ENCODE assay signal across 8 cellular contexts in genomic region chr13:91017669-91018053, GRCh38.
A peak's percentile ranks its signal among the peaks of the same experiment; 100 is the strongest.
DNase-seq lines count a peak whose midpoint lies in the region; ATAC-seq and TF ChIP-seq lines count a peak whose summit lies in the region.

No MANE protein-coding gene starts in this region.

- peaks cover 13% of the 10 kb centered on the region for H3K4me1 Mint-ChIP-seq in nephron progenitor cell

- H3K27me3 ChIP-seq in PC-9 (ENCODE audit: insufficient read depth, low read depth) (no peaks in the 10 kb centered on the region), stomach (no peaks in the 10 kb centered on the region)

- H3K4me1 ChIP-seq in PC-9 (replicated peaks; ENCODE audit: insufficient read depth) (no peaks in the 10 kb centered on the region), stomach (peaks cover 0 to 11% (median 0%) of the 10 kb centered on the region in 4 donors)

- H3K27ac ChIP-seq in PC-9 (no peak overlapping the region), stomach (no peak overlapping the region), coronary artery (no peak overlapping the region)

- peak overlapping the region; percentile 73; the same call in 1 of the 2 replicates for H2AFZ ChIP-seq in PC-9

- H3F3A ChIP-seq in PC-9 (ENCODE audit: insufficient read depth, low read depth) = no peaks in the 10 kb centered on the region

- H3K9me3 Mint-ChIP-seq in nephron progenitor cell = no peaks in the 10 kb centered on the region

- CTCF ChIA-PET in PC-9 (lab: Charles Lee) = interaction anchor here (0.6 kb wide), 1 partner anchor 135 kb away, joined by 8 read pairs; no protein-coding TSS in a partner anchor

- no peaks in the 10 kb centered on the region for H4K20me1 ChIP-seq in PC-9 (ENCODE audit: insufficient read depth)

- DNase-seq in NCI-H146 (lab: John Stamatoyannopoulos, UW) (peak; percentile 50), NCI-H146 treated with DMSO at 0.1 percent for 48 hours (lab: John Stamatoyannopoulos, UW; ENCODE audit: unreplicated experiment) (no peak), PC-9 (peak in 1 of 2 experiments; percentile 20), nephron progenitor cell (no peak), stomach (no peak), coronary artery (ENCODE audit: low spot score) (no peak)

- H3K9me2 ChIP-seq in PC-9 (ENCODE audit: insufficient read depth) = no peaks in the 10 kb centered on the region

- TF ChIP-seq POLR2A in stomach (IDR thresholded peaks at IDR 0.05) = no peak

- TF ChIP-seq CTCF in PC-9 (conservative IDR thresholded peaks at IDR 0.05) = no peak; the same call in 1 of the 2 replicates
- TF ChIP-seq CTCF in nephron progenitor cell (IDR thresholded peaks at IDR 0.05) = peak; percentile 16
- TF ChIP-seq CTCF in stomach (IDR thresholded peaks at IDR 0.05) = no peak
- no peak for TF ChIP-seq CTCF in coronary artery (IDR thresholded peaks at IDR 0.05)

- BruUV-seq in PC-9 (replicated peaks; lab: Mats Ljungman, UMichigan) = no TSS peak

- H3K36me3 ChIP-seq in PC-9 (ENCODE audit: low read depth) (no peaks in the 10 kb centered on the region), stomach (no peaks in the 10 kb centered on the region)

- no peaks in the 10 kb centered on the region for H3K36me3 Mint-ChIP-seq in nephron progenitor cell (ENCODE audit: low read depth)

- POLR2A ChIA-PET in PC-9 (lab: Charles Lee; ENCODE audit: unreplicated experiment) = no interaction called here

- no peaks in the 10 kb centered on the region for H3K79me2 ChIP-seq in PC-9 (ENCODE audit: low read depth)

- peak; percentile 10 for ATAC-seq in HG02870 (IDR thresholded peaks at IDR 0.05; ENCODE audit: unreplicated experiment)
- ATAC-seq in GM19455 (IDR thresholded peaks at IDR 0.05; ENCODE audit: unreplicated experiment) = no peak

- intact Hi-C loops in PC-9 (cut with micrococcal nuclease; ENCODE audit: unreplicated experiment) (no loop called here), stomach (cut with DNase I; ENCODE audit: low total_unique reads) (no loop called here)

- H3K4me2 ChIP-seq in PC-9 = peak overlapping the region; percentile 61

- H3K4me3 ChIP-seq in PC-9 = no peak overlapping the region
- no peak overlapping the region for H3K4me3 ChIP-seq in stomach
- H3K4me3 ChIP-seq in coronary artery = no peak overlapping the region

- H3K9me3 ChIP-seq in PC-9 (ENCODE audit: insufficient read depth, low read depth) (no peaks in the 10 kb centered on the region), stomach (no peaks in the 10 kb centered on the region)

- TF ChIP-seq EP300 in stomach (IDR thresholded peaks at IDR 0.05) = no peak

- WGBS in stomach, 5 donors = 61 to 69% (median 65%) methylated on average over 15 of the region's 15 CpGs

- no peak overlapping the region for H3K27ac Mint-ChIP-seq in nephron progenitor cell

- no peak overlapping the region for H3K4me3 Mint-ChIP-seq in nephron progenitor cell

- no peaks in the 10 kb centered on the region for H3K27me3 Mint-ChIP-seq in nephron progenitor cell (ENCODE audit: low read depth, poor library complexity)
